Comparison of ENCODE assay signal across 20 cellular contexts in genomic region chr17:11485802-11486421, GRCh38.
DNase-seq lines count a peak whose midpoint lies in the region; ATAC-seq, FAIRE-seq and TF ChIP-seq lines count a peak whose summit lies in the region.
"Had no signal": no experiment of that assay in that cellular context is flagged by ENCODE, and none has a peak within 500 bp of the region (broad histone marks: within the 10 kb centered on the region; RNA-seq: fewer than 3 reads in every experiment).

No MANE protein-coding gene starts in this region.

- H3K27me3 Mint-ChIP-seq in osteocyte (ENCODE audit: unreplicated experiment) = no peaks in the 10 kb centered on the region
- H3K27me3 Mint-ChIP-seq: CD4-positive, alpha-beta memory T cell had no signal

- no peak for TF ChIP-seq CTCF in right atrium auricular region (IDR thresholded peaks at IDR 0.05)
- no peak for TF ChIP-seq CTCF in left ventricle myocardium inferior (IDR thresholded peaks at IDR 0.05; ENCODE audit: borderline replicate concordance)
- TF ChIP-seq CTCF in osteocyte (IDR thresholded peaks at IDR 0.05) = no peak
- TF ChIP-seq CTCF in GM10266 (IDR thresholded peaks at IDR 0.05; ENCODE audit: control insufficient read depth, insufficient read depth, low read depth, missing control alignments) = no peak

- in situ Hi-C loops in HAP-1 (cut with MboI; ENCODE audit: low sequenced_read_pairs) = no loop called here

- DNase-seq in right atrium auricular region (ENCODE audit: low spot score) (peak; percentile 4), left ventricle myocardium inferior (no peak), osteocyte (ENCODE audit: extremely low spot score, unreplicated experiment) (peak; percentile 57), GM10266 (ENCODE audit: extremely low spot score) (no peak), head of caudate nucleus (no peak), HAP-1 (ENCODE audit: low spot score in 2 of 2) (no peak)
- DNase-seq: 8988T; CD4-positive, alpha-beta memory T cell; DND-41; GF-D8; KG1; NCI-H1436; NCI-H2029 treated with DMSO at 0.1 percent for 48 hours; NCI-H510A; NCI-H774 had no signal

- intact Hi-C loops in left ventricle myocardium inferior (cut with micrococcal nuclease) (no loop called here), head of caudate nucleus (cut with DNase I) (no loop called here)

- ATAC-seq in HG02840 (IDR thresholded peaks at IDR 0.05; ENCODE audit: low FRiP score, unreplicated experiment) = no peak
- ATAC-seq: HepG2 had no signal

- no peaks in the 10 kb centered on the region for H3K4me1 Mint-ChIP-seq in osteocyte (ENCODE audit: unreplicated experiment)
- H3K4me1 Mint-ChIP-seq: CD4-positive, alpha-beta memory T cell had no signal

- FAIRE-seq in endometrium (lab: Jason Lieb, UNC) = peak; percentile 63
- FAIRE-seq: GM12892, HepG2 had no signal

- H3K9me3 ChIP-seq in right atrium auricular region (no peaks in the 10 kb centered on the region), left ventricle myocardium inferior (replicated peaks) (no peaks in the 10 kb centered on the region), HAP-1 (no peaks in the 10 kb centered on the region)

- H3K4me1 ChIP-seq in right atrium auricular region (no peaks in the 10 kb centered on the region), left ventricle myocardium inferior (no peaks in the 10 kb centered on the region), HAP-1 (no peaks in the 10 kb centered on the region)
- H3K4me1 ChIP-seq: SJSA1 had no signal

- no peaks in the 10 kb centered on the region for H3K36me3 Mint-ChIP-seq in osteocyte (ENCODE audit: unreplicated experiment)
- H3K36me3 Mint-ChIP-seq: CD4-positive, alpha-beta memory T cell had no signal

- no peak overlapping the region for H3K4me3 Mint-ChIP-seq in osteocyte (ENCODE audit: unreplicated experiment)
- H3K4me3 Mint-ChIP-seq: CD4-positive, alpha-beta memory T cell had no signal

- H3K27ac ChIP-seq in right atrium auricular region = no peak overlapping the region
- no peak overlapping the region for H3K27ac ChIP-seq in left ventricle myocardium inferior (replicated peaks)
- H3K27ac ChIP-seq: SJSA1 had no signal

- H3K27ac Mint-ChIP-seq in osteocyte (ENCODE audit: unreplicated experiment) = no peak overlapping the region
- H3K27ac Mint-ChIP-seq: CD4-positive, alpha-beta memory T cell had no signal

- H3K36me3 ChIP-seq in right atrium auricular region (no peaks in the 10 kb centered on the region), left ventricle myocardium inferior (no peaks in the 10 kb centered on the region), HAP-1 (replicated peaks) (no peaks in the 10 kb centered on the region)
- H3K36me3 ChIP-seq: SJSA1 had no signal

- H3K27me3 ChIP-seq in right atrium auricular region (no peaks in the 10 kb centered on the region), left ventricle myocardium inferior (ENCODE audit: low read depth) (peaks cover 12% of the 10 kb centered on the region), HAP-1 (ENCODE audit: low read depth) (no peaks in the 10 kb centered on the region)
- H3K27me3 ChIP-seq: SJSA1 had no signal

- peaks cover 20% of the 10 kb centered on the region for H3K9me3 Mint-ChIP-seq in osteocyte (ENCODE audit: unreplicated experiment)

- no peak overlapping the region for H3K4me3 ChIP-seq in right atrium auricular region
- no peak overlapping the region for H3K4me3 ChIP-seq in left ventricle myocardium inferior
- no peak overlapping the region for H3K4me3 ChIP-seq in HAP-1
- H3K4me3 ChIP-seq: SJSA1 had no signal

Comparison
In these comparisons a context has a peak if more than half of its experiments do, and no peak if none do; other contexts are left out.
1. DNase-seq: peak in right atrium auricular region (single experiment) and osteocyte (single experiment); none in left ventricle myocardium inferior (single experiment), GM10266 (single experiment), head of caudate nucleus (0 of 42) and HAP-1 (0 of 2).